In the genomic region with DNA sequence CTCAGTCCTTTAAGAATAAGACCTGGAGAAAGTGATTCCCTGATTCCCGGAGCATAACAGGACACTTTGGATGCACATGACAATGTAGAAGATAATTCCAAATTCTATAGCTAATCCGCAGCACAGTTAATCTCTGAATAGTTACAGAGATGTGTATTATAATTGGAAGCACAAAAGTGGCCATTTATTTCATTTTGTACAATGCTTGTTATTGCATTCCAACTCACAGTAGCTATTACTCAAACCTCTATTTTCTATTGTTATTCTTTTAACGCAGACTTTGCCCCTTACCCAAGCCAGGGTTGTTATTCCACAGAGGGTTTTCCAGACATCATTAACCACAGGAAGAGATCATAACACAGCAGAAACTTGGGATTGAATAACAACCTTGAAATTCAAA, we compare ENCODE assay signal across 14 cellular contexts.
DNase-seq lines count a peak whose midpoint lies in the region; TF ChIP-seq lines count a peak whose summit lies in the region.
"Had no signal": no experiment of that assay in that cellular context is flagged by ENCODE, and none has a peak within 500 bp of the region (broad histone marks: within the 10 kb centered on the region; RNA-seq: fewer than 3 reads in every experiment).

No MANE protein-coding gene starts in this region.

- no peak for TF ChIP-seq CTCF in HFFc6 (IDR thresholded peaks at IDR 0.05)
- TF ChIP-seq CTCF in transverse colon (IDR thresholded peaks at IDR 0.05) = no peak

- intact Hi-C loops in transverse colon (cut with DNase I; ENCODE audit: low total_unique reads) = no loop called here

- H3K27ac Mint-ChIP-seq in HFFc6 = no peak overlapping the region
- H3K27ac Mint-ChIP-seq: CD4-positive, CD25-positive, alpha-beta regulatory T cell had no signal

- TF ChIP-seq POLR2A in transverse colon (IDR thresholded peaks at IDR 0.05) = no peak

- no peak overlapping the region for H3K9ac ChIP-seq in HUES6 (ENCODE audit: low read length)
- H3K9ac ChIP-seq: BLaER1 treated with 17β-estradiol and CSF1 and Interleukin-3, amounts not matched to agents 10 nM and 100 nM; GM23248 had no signal

- no peak overlapping the region for H3K4me3 Mint-ChIP-seq in HFFc6
- H3K4me3 Mint-ChIP-seq: CD4-positive, CD25-positive, alpha-beta regulatory T cell had no signal

- peak overlapping the region; percentile 9 for H2AFZ ChIP-seq in neuron (ENCODE audit: low read depth, low read length)
- H2AFZ ChIP-seq: GM23248 had no signal

- TF ChIP-seq EP300 in transverse colon (IDR thresholded peaks at IDR 0.05; ENCODE audit: low read depth) = no peak

- no peaks in the 10 kb centered on the region; the same call in none of the 2 replicates for H3K27me3 Mint-ChIP-seq in HFFc6 (ENCODE audit: insufficient read depth)
- H3K27me3 Mint-ChIP-seq: CD4-positive, CD25-positive, alpha-beta regulatory T cell had no signal

- peaks cover 14% of the 10 kb centered on the region; the same call in 1 of the 2 replicates for H3K9me3 Mint-ChIP-seq in HFFc6

- H3K9me3 ChIP-seq in HAP-1 (no peaks in the 10 kb centered on the region), HUES6 (ENCODE audit: control insufficient read depth, insufficient read depth, low read depth, low read length) (no peaks in the 10 kb centered on the region), neuron (ENCODE audit: low read length) (no peaks in the 10 kb centered on the region), transverse colon (no peaks in the 10 kb centered on the region)

- no peaks in the 10 kb centered on the region for H3K4me1 Mint-ChIP-seq in HFFc6 (ENCODE audit: low read depth)
- H3K4me1 Mint-ChIP-seq: CD4-positive, CD25-positive, alpha-beta regulatory T cell had no signal

- H3K36me3 Mint-ChIP-seq in HFFc6 (ENCODE audit: low read depth) = no peaks in the 10 kb centered on the region
- H3K36me3 Mint-ChIP-seq: CD4-positive, CD25-positive, alpha-beta regulatory T cell had no signal

- H3K27ac ChIP-seq in HUES6 (ENCODE audit: low read depth, low read length) (0 out of 2 replicates have a peak overlapping the region, but pooled peaks have one; percentile 14), transverse colon (no peak overlapping the region)
- H3K27ac ChIP-seq: BLaER1 treated with 17β-estradiol and CSF1 and Interleukin-3, amounts not matched to agents 10 nM and 100 nM; GM23248 had no signal

- 60 to 73% methylated on average over 3 of the region's 3 CpGs for WGBS in transverse colon (ENCODE audit: low coverage in 1 of 2), 2 donors

- H3K27me3 ChIP-seq in HAP-1 (ENCODE audit: low read depth) (no peaks in the 10 kb centered on the region; the same call in 1 of the 2 replicates), HUES6 (ENCODE audit: control insufficient read depth, insufficient read depth, low read length) (no peaks in the 10 kb centered on the region), neuron (ENCODE audit: insufficient read depth, low read length) (no peaks in the 10 kb centered on the region), transverse colon (no peaks in the 10 kb centered on the region)
- H3K27me3 ChIP-seq: BLaER1 treated with 17β-estradiol and CSF1 and Interleukin-3, amounts not matched to agents 10 nM and 100 nM had no signal

- H3K36me3 ChIP-seq in HAP-1 (replicated peaks) = no peaks in the 10 kb centered on the region
- H3K36me3 ChIP-seq in HUES6 (ENCODE audit: control insufficient read depth, insufficient read depth, low read length) = no peaks in the 10 kb centered on the region
- no peaks in the 10 kb centered on the region for H3K36me3 ChIP-seq in neuron (ENCODE audit: insufficient read depth, low read length)
- no peaks in the 10 kb centered on the region for H3K36me3 ChIP-seq in transverse colon
- H3K36me3 ChIP-seq: BLaER1 treated with 17β-estradiol and CSF1 and Interleukin-3, amounts not matched to agents 10 nM and 100 nM had no signal

- in situ Hi-C loops in HAP-1 (cut with MboI; ENCODE audit: low sequenced_read_pairs) = no loop called here
- in situ Hi-C loops in transverse colon (cut with MboI; ENCODE audit: low pct_ligation_motif_present in 1 of 4, low pct_unique_long_range_greater_than_20kb in 1 of 4, low sequenced_read_pairs in 3 of 4) = no loop called here

- H3K4me3 ChIP-seq in HAP-1 = no peak overlapping the region
- no peak overlapping the region for H3K4me3 ChIP-seq in HUES6 (ENCODE audit: low read depth, low read length)
- no peak overlapping the region for H3K4me3 ChIP-seq in neuron (ENCODE audit: low read length)
- H3K4me3 ChIP-seq in transverse colon = no peak overlapping the region
- H3K4me3 ChIP-seq: BLaER1 treated with 17β-estradiol and CSF1 and Interleukin-3, amounts not matched to agents 10 nM and 100 nM; GM23248 had no signal

- DNase-seq in HAP-1 (ENCODE audit: low spot score in 2 of 2) = peak; percentile 49 to 94
- DNase-seq in left kidney (ENCODE audit: low read depth, low spot score) = peak; percentile 29
- no peak for DNase-seq in HFFc6
- no peak for DNase-seq in transverse colon
- DNase-seq in COR-L47 (lab: John Stamatoyannopoulos, UW) = no peak
- DNase-seq: ACHN; Calu3; CD4-positive, CD25-positive, alpha-beta regulatory T cell; DMS 273 treated with DMSO at 0.1 percent for 48 hours; EL; GM23248 had no signal

- peaks cover 24% of the 10 kb centered on the region for H3K4me1 ChIP-seq in HAP-1
- peaks cover 17% of the 10 kb centered on the region for H3K4me1 ChIP-seq in HUES6 (ENCODE audit: control insufficient read depth, insufficient read depth, low read length)
- H3K4me1 ChIP-seq in neuron (ENCODE audit: insufficient read depth, low read length) = peaks cover 8% of the 10 kb centered on the region
- H3K4me1 ChIP-seq in transverse colon = no peaks in the 10 kb centered on the region
- H3K4me1 ChIP-seq: BLaER1 treated with 17β-estradiol and CSF1 and Interleukin-3, amounts not matched to agents 10 nM and 100 nM had no signal

Comparison
In these comparisons a context has a peak if more than half of its experiments do, and no peak if none do; other contexts are left out.
1. DNase-seq: peak in HAP-1 (2 of 2) and left kidney (single experiment); none in HFFc6 (single experiment), transverse colon (single experiment) and COR-L47 (single experiment).